1 cellular context compared by ENCODE assay signal in the genomic region with DNA sequence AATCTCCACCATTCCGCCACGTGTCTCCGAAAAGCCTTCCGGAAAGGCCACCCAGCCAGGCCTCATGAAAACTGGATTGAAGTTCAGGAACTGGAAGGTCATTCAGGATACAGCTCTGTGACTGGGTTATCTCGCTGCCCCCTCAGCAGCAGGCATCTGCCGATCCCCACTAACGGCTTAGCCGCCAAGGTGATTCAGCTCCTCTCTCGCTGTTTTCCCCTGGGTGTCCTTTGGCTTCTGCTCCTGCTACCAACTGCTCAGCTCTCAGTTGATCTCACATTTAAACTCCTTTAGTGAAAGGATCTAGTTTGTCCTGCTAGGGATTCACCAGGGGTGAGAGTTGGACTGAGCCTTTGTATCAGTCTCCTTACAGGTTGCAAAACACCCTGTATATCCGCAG.
TF ChIP-seq lines count a peak whose summit lies in the region.

No MANE protein-coding gene starts in this region.

TF ChIP-seq in IMR-90, 13 proteins besides CTCF, POLR2A, EP300 and RAD21:
- no peak for TF ChIP-seq FOS (IDR thresholded peaks at IDR 0.05; ENCODE audit: low read depth, low read length)
- no peak for TF ChIP-seq RFX5 (IDR thresholded peaks at IDR 0.05; ENCODE audit: low read depth, low read length)
- TF ChIP-seq MAFK (IDR thresholded peaks at IDR 0.05; ENCODE audit: low read depth, low read length): no peak
- no peak for TF ChIP-seq SMC3 (IDR thresholded peaks at IDR 0.05; ENCODE audit: low read depth, low read length)
- no peak for TF ChIP-seq RCOR1 (IDR thresholded peaks at IDR 0.05; ENCODE audit: insufficient replicate concordance, low read length)
- no peak for TF ChIP-seq NFE2L2 (IDR thresholded peaks at IDR 0.05; ENCODE audit: low read depth, low read length)
